Comparison of ENCODE assay signal across 32 cellular contexts in genomic region chr7:46000513-46000912, GRCh38.
"Had no signal": no experiment of that assay in that cellular context is flagged by ENCODE, and none has a peak within 500 bp of the region (broad histone marks: within the 10 kb centered on the region; RNA-seq: fewer than 3 reads in every experiment).

No MANE protein-coding gene starts in this region.

- H3K36me3 ChIP-seq: MG63 had no signal

- H3K9ac ChIP-seq: KMS-11 had no signal

- H3K4me3 ChIP-seq: MG63 had no signal

- H3K4me2 ChIP-seq: KMS-11 had no signal

- H3K27ac ChIP-seq: KMS-11 had no signal

- DNase-seq: Kasumi-1, KG1, MG63, MM.1S, MV-4-11, NCI-H1048, NCI-H1092, NCI-H1092 treated with DMSO at 0.1 percent for 48 hours, NCI-H1105, NCI-H1105 treated with DMSO at 0.1 percent for 48 hours, NCI-H1417, NCI-H1417 treated with DMSO at 0.1 percent for 48 hours, NCI-H1436, NCI-H1436 treated with DMSO at 0.1 percent for 48 hours, NCI-H146, NCI-H1694, NCI-H1694 treated with DMSO at 0.1 percent for 48 hours, NCI-H187, NCI-H187 treated with DMSO at 0.1 percent for 48 hours, NCI-H1930, NCI-H2029, NCI-H2029 treated with DMSO at 0.1 percent for 48 hours, NCI-H2081, NCI-H2081 treated with DMSO at 0.1 percent for 48 hours, NCI-H2107, NCI-H2171, NCI-H2171 treated with DMSO at 0.1 percent for 48 hours, NCI-H2227 treated with DMSO at 0.1 percent for 48 hours, NCI-H226, NCI-H345, NCI-H510A had no signal

- H3K27me3 ChIP-seq: MG63 had no signal
